ENCODE assay signal across 22 cellular contexts in the genomic region with DNA sequence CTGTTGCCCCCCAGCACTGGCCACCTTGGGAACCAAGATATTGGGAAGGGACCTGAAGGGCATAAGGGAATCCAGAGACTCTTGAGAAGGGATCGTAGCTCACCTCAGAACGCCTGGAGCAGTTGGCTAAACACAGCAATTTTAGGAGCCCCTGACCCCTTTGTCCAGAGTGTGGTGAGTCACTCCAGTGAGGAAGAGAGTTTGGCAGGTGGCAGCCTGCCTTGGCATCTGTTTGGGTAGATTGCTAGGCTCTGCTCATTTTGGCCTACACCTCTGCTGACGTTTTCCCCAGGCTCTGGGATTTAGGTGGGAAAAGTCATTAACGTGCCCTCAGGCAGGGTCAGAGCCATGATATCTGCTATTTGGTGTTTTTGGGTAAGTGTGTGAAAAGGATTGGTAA.
DNase-seq lines count a peak whose midpoint lies in the region; ATAC-seq, FAIRE-seq and TF ChIP-seq lines count a peak whose summit lies in the region.
"Had no signal": no experiment of that assay in that cellular context is flagged by ENCODE, and none has a peak within 500 bp of the region (broad histone marks: within the 10 kb centered on the region; RNA-seq: fewer than 3 reads in every experiment).

No MANE protein-coding gene starts in this region.

- FAIRE-seq in HepG2 (lab: Jason Lieb, UNC) (no peak), bronchial epithelial cell (lab: Jason Lieb, UNC) (no peak)
- FAIRE-seq: K562 had no signal

- H3K27me3 ChIP-seq in liver (ENCODE audit: control insufficient read depth in 4 of 4, insufficient read depth in 4 of 4, low read length in 3 of 4) (no peaks in the 10 kb centered on the region), HepG2 (ENCODE audit: control insufficient read depth in 1 of 2, insufficient read depth in 2 of 2, low read length in 2 of 2) (no peaks in the 10 kb centered on the region), bronchial epithelial cell (ENCODE audit: control insufficient read depth, insufficient read depth, low read length) (no peaks in the 10 kb centered on the region), mesendoderm (ENCODE audit: insufficient read depth, low read length, poor library complexity) (no peaks in the 10 kb centered on the region), dorsolateral prefrontal cortex (no peaks in the 10 kb centered on the region)
- H3K27me3 ChIP-seq: heart right ventricle, vagina had no signal

- H3K9ac ChIP-seq in liver (ENCODE audit: low read depth in 1 of 2, low read length in 2 of 2), result peak overlapping the region in 1 of 2 donors; percentile 25
- H3K9ac ChIP-seq in HepG2 (ENCODE audit: insufficient read depth, low read depth, low read length), result no peak overlapping the region
- no peak overlapping the region for H3K9ac ChIP-seq in mesendoderm (ENCODE audit: low read length)

- H4K20me1 ChIP-seq in HepG2 (ENCODE audit: insufficient read depth, low read length), result no peaks in the 10 kb centered on the region

- 36% methylated on average over 4 of the region's 4 CpGs for WGBS in liver
- 46% methylated on average over 2 of the region's 4 CpGs for WGBS in HepG2 (ENCODE audit: low lambda C conversion rate)
- WGBS in mesendoderm (ENCODE audit: extremely low coverage, insufficient coverage, low lambda C conversion rate), result no CpG with 5 or more reads among the region's 4 CpGs

- no peak overlapping the region for H3K56ac ChIP-seq in mesendoderm (ENCODE audit: low read length)

- H3K4me3 Mint-ChIP-seq in activated T-helper 1 cell treated with anti-CD3 and anti-CD28 coated beads, Interleukin-12 subunit alpha, Interleukin-12 subunit beta, Interleukin-2, Interleukin-4 antibody, amounts not matched to agents 30 ng/mL and 10 ng/mL and 1 ng/mL, durations not matched to agents 14 hours and 24 hours and 36 hours, result no peak overlapping the region
- H3K4me3 Mint-ChIP-seq: activated naive CD4-positive, alpha-beta T cell treated with anti-CD3 and anti-CD28 coated beads, Interleukin-2, amount 10 ng/mL, durations not matched to agents 7 days and 5 days; CD4-positive, alpha-beta T cell; memory B cell; natural killer cell treated with Interleukin-12 subunit alpha and Interleukin-12 subunit beta and Interleukin-15 and Interleukin-18, amount 100 ng/mL, for 72 hours; T-helper 1 cell treated with Interleukin-12 subunit alpha and Interleukin-12 subunit beta and Interleukin-4 antibody, amounts not matched to agents 30 μg/mL and 1 μg/mL, for 36 hours had no signal

- peaks cover 11% of the 10 kb centered on the region for H3K27me3 Mint-ChIP-seq in activated T-helper 1 cell treated with anti-CD3 and anti-CD28 coated beads, Interleukin-12 subunit alpha, Interleukin-12 subunit beta, Interleukin-2, Interleukin-4 antibody, amounts not matched to agents 30 ng/mL and 10 ng/mL and 1 ng/mL, durations not matched to agents 14 hours and 24 hours and 36 hours (ENCODE audit: insufficient read depth)
- H3K27me3 Mint-ChIP-seq: CD4-positive, alpha-beta T cell had no signal

- H2AK5ac ChIP-seq in mesendoderm (ENCODE audit: low read length), result no peak overlapping the region

- H3K4me1 Mint-ChIP-seq in activated T-helper 1 cell treated with anti-CD3 and anti-CD28 coated beads, Interleukin-12 subunit alpha, Interleukin-12 subunit beta, Interleukin-2, Interleukin-4 antibody, amounts not matched to agents 30 ng/mL and 10 ng/mL and 1 ng/mL, durations not matched to agents 14 hours and 24 hours and 36 hours (ENCODE audit: low read depth), result no peaks in the 10 kb centered on the region
- H3K4me1 Mint-ChIP-seq: activated naive CD4-positive, alpha-beta T cell treated with anti-CD3 and anti-CD28 coated beads, Interleukin-2, amount 10 ng/mL, durations not matched to agents 7 days and 5 days had no signal

- TF ChIP-seq EP300 in HepG2 (IDR thresholded peaks at IDR 0.05; ENCODE audit: low read depth in 2 of 2, low read length in 2 of 2) (no peak), HepG2 (CRISPR knock-in tag; IDR thresholded peaks at IDR 0.05; ENCODE audit: borderline replicate concordance) (no peak)

- no peak overlapping the region for H3K4ac ChIP-seq in mesendoderm (ENCODE audit: low read depth, low read length)

- no peak overlapping the region for H3K18ac ChIP-seq in mesendoderm (ENCODE audit: low read length)

- no peaks in the 10 kb centered on the region for H3K9me3 Mint-ChIP-seq in activated T-helper 1 cell treated with anti-CD3 and anti-CD28 coated beads, Interleukin-12 subunit alpha, Interleukin-12 subunit beta, Interleukin-2, Interleukin-4 antibody, amounts not matched to agents 30 ng/mL and 10 ng/mL and 1 ng/mL, durations not matched to agents 14 hours and 24 hours and 36 hours
- H3K9me3 Mint-ChIP-seq: activated naive CD4-positive, alpha-beta T cell treated with anti-CD3 and anti-CD28 coated beads, Interleukin-2, amount 10 ng/mL, durations not matched to agents 7 days and 5 days; CD4-positive, alpha-beta T cell; memory B cell; natural killer cell treated with Interleukin-12 subunit alpha and Interleukin-12 subunit beta and Interleukin-15 and Interleukin-18, amount 100 ng/mL, for 72 hours; T-helper 1 cell treated with Interleukin-12 subunit alpha and Interleukin-12 subunit beta and Interleukin-4 antibody, amounts not matched to agents 30 μg/mL and 1 μg/mL, for 36 hours had no signal

- H3K36me3 Mint-ChIP-seq in activated T-helper 1 cell treated with anti-CD3 and anti-CD28 coated beads, Interleukin-12 subunit alpha, Interleukin-12 subunit beta, Interleukin-2, Interleukin-4 antibody, amounts not matched to agents 30 ng/mL and 10 ng/mL and 1 ng/mL, durations not matched to agents 14 hours and 24 hours and 36 hours (ENCODE audit: low read depth), result no peaks in the 10 kb centered on the region
- H3K36me3 Mint-ChIP-seq: activated naive CD4-positive, alpha-beta T cell treated with anti-CD3 and anti-CD28 coated beads, Interleukin-2, amount 10 ng/mL, durations not matched to agents 7 days and 5 days; memory B cell; natural killer cell treated with Interleukin-12 subunit alpha and Interleukin-12 subunit beta and Interleukin-15 and Interleukin-18, amount 100 ng/mL, for 72 hours had no signal

- TF ChIP-seq POLR2A in HepG2 (IDR thresholded peaks at IDR 0.05; ENCODE audit: insufficient read depth in 1 of 2, low read depth in 2 of 2, low read length in 2 of 2), result no peak

- ATAC-seq in HepG2 (no peak), GM18870 (IDR thresholded peaks at IDR 0.05; ENCODE audit: unreplicated experiment) (no peak), HG02870 (IDR thresholded peaks at IDR 0.05; ENCODE audit: unreplicated experiment) (no peak)
- ATAC-seq: K562; natural killer cell treated with Interleukin-12 subunit alpha and Interleukin-12 subunit beta and Interleukin-15 and Interleukin-18, amount 100 ng/mL, for 72 hours had no signal

- H4K8ac ChIP-seq in mesendoderm (ENCODE audit: low read depth, low read length), result no peak overlapping the region

- no peak overlapping the region for H2BK15ac ChIP-seq in mesendoderm (replicated peaks; ENCODE audit: low read depth)

- no peak overlapping the region for H4K5ac ChIP-seq in mesendoderm (ENCODE audit: low read length)

- peak overlapping the region; percentile 15 for H3K23ac ChIP-seq in mesendoderm (ENCODE audit: low read length)

- H3K4me2 ChIP-seq in HepG2 (ENCODE audit: low read depth, low read length), result no peak overlapping the region
- H3K4me2 ChIP-seq in mesendoderm (ENCODE audit: low read length), result no peak overlapping the region

- peak in 1 of 2 donors; percentile 24 for TF ChIP-seq RAD21 in liver (IDR thresholded peaks at IDR 0.05)
- TF ChIP-seq RAD21 in HepG2 (CRISPR knock-in tag; IDR thresholded peaks at IDR 0.05), result no peak

- H3K27ac ChIP-seq in liver (ENCODE audit: low read depth in 1 of 2, low read length in 2 of 2) (peak overlapping the region; percentile 91 to 93), HepG2 (ENCODE audit: extremely low read length, insufficient read depth, low read length) (no peak overlapping the region), mesendoderm (ENCODE audit: low read depth, low read length) (no peak overlapping the region), dorsolateral prefrontal cortex (no peak overlapping the region)
- H3K27ac ChIP-seq: vagina, WERI-Rb-1 had no signal

- no peak overlapping the region for H3K4me3 ChIP-seq in liver (ENCODE audit: low read depth in 1 of 3, low read length in 3 of 3)
- H3K4me3 ChIP-seq in HepG2 (replicated peaks in 1 of 3; ENCODE audit: insufficient read depth in 1 of 3, low read depth in 2 of 3, low read length in 3 of 3), result no peak overlapping the region
- H3K4me3 ChIP-seq in bronchial epithelial cell (ENCODE audit: low read depth, low read length), result no peak overlapping the region
- H3K4me3 ChIP-seq in mesendoderm (ENCODE audit: low read length), result no peak overlapping the region
- no peak overlapping the region for H3K4me3 ChIP-seq in dorsolateral prefrontal cortex
- H3K4me3 ChIP-seq: heart right ventricle, K562, vagina had no signal

- in situ Hi-C loops in HepG2 (cut with HindIII; ENCODE audit: extremely low pct_ligation_motif_present, low pct_unique_long_range_greater_than_20kb), result loop anchor here (25.0 kb wide), 1 partner anchor 545 kb away; no protein-coding TSS in a partner anchor

- H3K79me2 ChIP-seq in HepG2 (ENCODE audit: insufficient read depth, low read length), result no peaks in the 10 kb centered on the region
- peaks cover 5% of the 10 kb centered on the region for H3K79me2 ChIP-seq in mesendoderm (ENCODE audit: control insufficient read depth, insufficient read depth, low read length)

- no peaks in the 10 kb centered on the region for H3K36me3 ChIP-seq in liver (ENCODE audit: control insufficient read depth in 4 of 4, insufficient read depth in 3 of 4, low read depth in 1 of 4, low read length in 3 of 4)
- no peaks in the 10 kb centered on the region for H3K36me3 ChIP-seq in HepG2 (replicated peaks in 1 of 2; ENCODE audit: control insufficient read depth in 1 of 2, insufficient read depth in 2 of 2, low read length in 2 of 2)
- H3K36me3 ChIP-seq in bronchial epithelial cell (ENCODE audit: control insufficient read depth, insufficient read depth, low read length), result no peaks in the 10 kb centered on the region
- H3K36me3 ChIP-seq in mesendoderm (ENCODE audit: control insufficient read depth, insufficient read depth, low read length), result no peaks in the 10 kb centered on the region
- H3K36me3 ChIP-seq: vagina, WERI-Rb-1 had no signal

- H2BK120ac ChIP-seq in mesendoderm (ENCODE audit: low read depth, low read length), result no peak overlapping the region

- H3K9me3 ChIP-seq in liver (ENCODE audit: control insufficient read depth in 4 of 4, low read length in 3 of 4), result no peaks in the 10 kb centered on the region
- H3K9me3 ChIP-seq in HepG2 (ENCODE audit: low read length), result no peaks in the 10 kb centered on the region
- H3K9me3 ChIP-seq: heart right ventricle, vagina had no signal

- TF ChIP-seq CTCF in liver (IDR thresholded peaks at IDR 0.05; ENCODE audit: low read depth, low read length, missing input control), result no peak
- TF ChIP-seq CTCF in HepG2 (CRISPR knock-in tag; IDR thresholded peaks at IDR 0.05), result no peak
- TF ChIP-seq CTCF in bronchial epithelial cell (IDR thresholded peaks at IDR 0.05; ENCODE audit: insufficient read depth, low read length, severe bottlenecking), result no peak
- no peak for TF ChIP-seq CTCF in dorsolateral prefrontal cortex (IDR thresholded peaks at IDR 0.05 in 54 of 56, conservative IDR thresholded peaks at IDR 0.05 in 2 of 56; ENCODE audit: low read depth in 1 of 56, partially characterized antibody in 56 of 56)

- BruUV-seq in HepG2 (replicated peaks; lab: Mats Ljungman, UMichigan), result no TSS peak

- H3K79me1 ChIP-seq in mesendoderm (ENCODE audit: low read length), result peaks cover 14% of the 10 kb centered on the region

- DNase-seq in HepG2 (ENCODE audit: low spot score), result no peak
- DNase-seq in bronchial epithelial cell (ENCODE audit: low read depth), result peak; percentile 28
- DNase-seq in mesendoderm, result no peak
- DNase-seq in activated T-helper 1 cell treated with anti-CD3 and anti-CD28 coated beads, Interleukin-12 subunit alpha, Interleukin-12 subunit beta, Interleukin-2, Interleukin-4 antibody, amounts not matched to agents 30 ng/mL and 10 ng/mL and 1 ng/mL, durations not matched to agents 14 hours and 24 hours and 36 hours (ENCODE audit: low spot score), result no peak
- DNase-seq in dorsolateral prefrontal cortex, result no peak
- DNase-seq: activated CD4-positive, alpha-beta T cell treated with anti-CD3 and anti-CD28 coated beads, Interleukin-2, amount 50 U/mL, for 4 hours; activated naive CD4-positive, alpha-beta T cell treated with anti-CD3 and anti-CD28 coated beads, Interleukin-2, amount 10 ng/mL, durations not matched to agents 7 days and 5 days; aorta; CD4-positive, alpha-beta T cell; heart right ventricle; MV-4-11; stimulated activated CD4-positive, alpha-beta T cell treated with anti-CD3 and anti-CD28 coated beads, Interleukin-12 subunit alpha, Interleukin-12 subunit beta, amount 100 ng/mL, for 4 hours; stimulated activated CD8-positive, alpha-beta memory T cell treated with anti-CD3 and anti-CD28 coated beads, Interleukin-4, amount 100 ng/mL, for 48 hours; WERI-Rb-1 had no signal

- no peak overlapping the region for H3K27ac Mint-ChIP-seq in activated T-helper 1 cell treated with anti-CD3 and anti-CD28 coated beads, Interleukin-12 subunit alpha, Interleukin-12 subunit beta, Interleukin-2, Interleukin-4 antibody, amounts not matched to agents 30 ng/mL and 10 ng/mL and 1 ng/mL, durations not matched to agents 14 hours and 24 hours and 36 hours
- H3K27ac Mint-ChIP-seq: activated naive CD4-positive, alpha-beta T cell treated with anti-CD3 and anti-CD28 coated beads, Interleukin-2, amount 10 ng/mL, durations not matched to agents 7 days and 5 days; CD4-positive, alpha-beta T cell; memory B cell; natural killer cell treated with Interleukin-12 subunit alpha and Interleukin-12 subunit beta and Interleukin-15 and Interleukin-18, amount 100 ng/mL, for 72 hours; T-helper 1 cell treated with Interleukin-12 subunit alpha and Interleukin-12 subunit beta and Interleukin-4 antibody, amounts not matched to agents 30 μg/mL and 1 μg/mL, for 36 hours had no signal

- no peak overlapping the region for H2AFZ ChIP-seq in HepG2 (ENCODE audit: low read length)

- intact Hi-C loops in HepG2 (cut with micrococcal nuclease; ENCODE audit: unreplicated experiment) (no loop called here), dorsolateral prefrontal cortex (cut with DNase I) (loop anchor here in 1 of 2 donors (5.0 kb wide), 1 partner anchor 475 kb away; no protein-coding TSS in a partner anchor)
- intact Hi-C loops in activated T-helper 1 cell treated with anti-CD3 and anti-CD28 coated beads, Interleukin-12 subunit alpha, Interleukin-12 subunit beta, Interleukin-2, Interleukin-4 antibody, amounts not matched to agents 30 ng/mL and 10 ng/mL and 1 ng/mL, durations not matched to agents 14 hours and 24 hours and 36 hours (cut with micrococcal nuclease), result no loop called here

- H3K4me1 ChIP-seq in liver (ENCODE audit: control insufficient read depth in 4 of 4, insufficient read depth in 4 of 4, low read length in 3 of 4) (peaks cover 15 to 84% (median 75%) of the 10 kb centered on the region in 4 donors), HepG2 (ENCODE audit: insufficient read depth, low read length) (peaks cover 30% of the 10 kb centered on the region), mesendoderm (ENCODE audit: control insufficient read depth, low read depth, low read length) (no peaks in the 10 kb centered on the region)

- H2BK5ac ChIP-seq in mesendoderm (ENCODE audit: low read length), result no peak overlapping the region

- POLR2A ChIA-PET in HepG2 (lab: Yijun Ruan, JAX), result no interaction called here

- CTCF ChIA-PET in HepG2 (lab: Yijun Ruan, JAX; ENCODE audit: low intra/inter-chr PET ratio, low total read pairs), result no interaction called here

Comparison
In these comparisons a context has a peak if more than half of its experiments do, and no peak if none do; other contexts are left out.
1. H3K27ac ChIP-seq: peak in liver (2 of 2); none in HepG2 (single experiment), mesendoderm (single experiment) and dorsolateral prefrontal cortex (0 of 59).